Comparison of ENCODE assay signal across 19 cellular contexts in genomic region chr1:160358073-160358472, GRCh38. TPM values are rescaled to one million over a fixed set of nuclear protein-coding genes. Genes with fewer than 3 reads are reported as not detected.
DNase-seq lines count a peak whose midpoint lies in the region; ATAC-seq, FAIRE-seq and TF ChIP-seq lines count a peak whose summit lies in the region.
"Had no signal": no experiment of that assay in that cellular context is flagged by ENCODE, and none has a peak within 500 bp of the region (broad histone marks: within the 10 kb centered on the region; RNA-seq: fewer than 3 reads in every experiment).

No MANE protein-coding gene starts in this region.

- no TSS peak for BruUV-seq in IMR-90 (replicated peaks; lab: Mats Ljungman, UMichigan)

- H2AK5ac ChIP-seq in IMR-90 (ENCODE audit: low read depth, low read length): no peak overlapping the region

- DNase-seq in activated naive CD8-positive, alpha-beta T cell treated with anti-CD3 and anti-CD28 coated beads for 36 hours: no peak
- DNase-seq in activated naive CD8-positive, alpha-beta T cell treated with anti-CD3 and anti-CD28 coated beads, Interleukin-2, amount 50 U/mL, for 24 hours: no peak
- DNase-seq in IMR-90 (no peak), RCC 7860 (ENCODE audit: low spot score) (no peak), NCI-H446 (lab: John Stamatoyannopoulos, UW) (no peak), epidermal melanocyte (ENCODE audit: insufficient read length, low spot score) (no peak)
- DNase-seq in stimulated activated CD8-positive, alpha-beta memory T cell treated with anti-CD3 and anti-CD28 coated beads, Interleukin-4, amount 100 ng/mL, for 48 hours: peak; percentile 12
- DNase-seq: ACHN, AML-193, COR-L47, NCI-H1417 treated with DMSO at 0.1 percent for 48 hours, NCI-H1930, NCI-H69, SJCRH30 had no signal

- H4K20me1 ChIP-seq in IMR-90 (ENCODE audit: insufficient read depth, low read length): no peaks in the 10 kb centered on the region; the same call in 1 of the 2 replicates

- H2BK5ac ChIP-seq in IMR-90 (ENCODE audit: low read depth, low read length, poor library complexity, severe bottlenecking): no peak overlapping the region

- no peak for TF ChIP-seq RAD21 in IMR-90 (IDR thresholded peaks at IDR 0.05; ENCODE audit: low read length)

- no peak overlapping the region for H4K5ac ChIP-seq in IMR-90 (ENCODE audit: low read depth, low read length)

- no peaks in the 10 kb centered on the region for H3K79me1 ChIP-seq in IMR-90 (ENCODE audit: low read depth in 1 of 2, low read length in 2 of 2)

- H3K9me3 ChIP-seq in IMR-90 (ENCODE audit: control insufficient read depth, insufficient read depth, low read length): no peaks in the 10 kb centered on the region
- H3K9me3 ChIP-seq: HAP-1, SJCRH30 had no signal

- H2BK120ac ChIP-seq in IMR-90 (ENCODE audit: low read depth, low read length): no peak overlapping the region

- H3K9me3 Mint-ChIP-seq in activated naive CD8-positive, alpha-beta T cell treated with anti-CD3 and anti-CD28 coated beads for 36 hours: no peaks in the 10 kb centered on the region
- no peaks in the 10 kb centered on the region for H3K9me3 Mint-ChIP-seq in activated naive CD8-positive, alpha-beta T cell treated with anti-CD3 and anti-CD28 coated beads, Interleukin-2, amount 50 U/mL, for 24 hours
- no peaks in the 10 kb centered on the region for H3K9me3 Mint-ChIP-seq in dendritic cell treated with granulocyte-macrophage colony-stimulating factor and Interleukin-4, amounts not matched to agents 40 ng/mL and 50 ng/mL, for 4 days

- POLR2A ChIA-PET in IMR-90 (lab: Charles Lee; ENCODE audit: unreplicated experiment): no interaction called here

- no peak for TF ChIP-seq CTCF in IMR-90 (conservative IDR thresholded peaks at IDR 0.05; ENCODE audit: low read depth, low read length)

- no peak for FAIRE-seq in RCC 7860 (lab: Jason Lieb, UNC)
- FAIRE-seq: GM19239 had no signal

- intact Hi-C loops in IMR-90 (cut with micrococcal nuclease): no loop called here
- intact Hi-C loops in dendritic cell treated with granulocyte-macrophage colony-stimulating factor and Interleukin-4, amounts not matched to agents 40 ng/mL and 50 ng/mL, for 4 days (cut with micrococcal nuclease): no loop called here

- peaks cover 18% of the 10 kb centered on the region for H3K36me3 Mint-ChIP-seq in activated naive CD8-positive, alpha-beta T cell treated with anti-CD3 and anti-CD28 coated beads for 36 hours
- peaks cover 47% of the 10 kb centered on the region for H3K36me3 Mint-ChIP-seq in activated naive CD8-positive, alpha-beta T cell treated with anti-CD3 and anti-CD28 coated beads, Interleukin-2, amount 50 U/mL, for 24 hours (ENCODE audit: low read depth)
- H3K36me3 Mint-ChIP-seq in dendritic cell treated with granulocyte-macrophage colony-stimulating factor and Interleukin-4, amounts not matched to agents 40 ng/mL and 50 ng/mL, for 4 days (ENCODE audit: low read depth): peaks cover 84% of the 10 kb centered on the region

- H3K27ac Mint-ChIP-seq in activated naive CD8-positive, alpha-beta T cell treated with anti-CD3 and anti-CD28 coated beads for 36 hours: peak overlapping the region; percentile 1
- H3K27ac Mint-ChIP-seq in activated naive CD8-positive, alpha-beta T cell treated with anti-CD3 and anti-CD28 coated beads, Interleukin-2, amount 50 U/mL, for 24 hours: no peak overlapping the region
- peak overlapping the region; percentile 0 for H3K27ac Mint-ChIP-seq in dendritic cell treated with granulocyte-macrophage colony-stimulating factor and Interleukin-4, amounts not matched to agents 40 ng/mL and 50 ng/mL, for 4 days

- H3K4me3 Mint-ChIP-seq in activated naive CD8-positive, alpha-beta T cell treated with anti-CD3 and anti-CD28 coated beads for 36 hours: no peak overlapping the region
- H3K4me3 Mint-ChIP-seq in activated naive CD8-positive, alpha-beta T cell treated with anti-CD3 and anti-CD28 coated beads, Interleukin-2, amount 50 U/mL, for 24 hours: no peak overlapping the region
- H3K4me3 Mint-ChIP-seq in dendritic cell treated with granulocyte-macrophage colony-stimulating factor and Interleukin-4, amounts not matched to agents 40 ng/mL and 50 ng/mL, for 4 days: no peak overlapping the region
- H3K4me3 Mint-ChIP-seq: CD14-positive monocyte had no signal

- no peaks in the 10 kb centered on the region; the same call in 1 of the 2 replicates for H3K9me1 ChIP-seq in IMR-90 (ENCODE audit: insufficient read depth, low read length)

- H3K36me3 ChIP-seq in IMR-90 (ENCODE audit: control insufficient read depth, insufficient read depth, low read length): peaks cover 51% of the 10 kb centered on the region

- no peak overlapping the region for H2AFZ ChIP-seq in IMR-90 (replicated peaks; ENCODE audit: low read length, poor library complexity)

- H3K56ac ChIP-seq in IMR-90 (ENCODE audit: extremely low read depth, insufficient read depth, low read length): no peak overlapping the region

- H3K23ac ChIP-seq in IMR-90 (ENCODE audit: low read depth, low read length): no peak overlapping the region

- H3K4ac ChIP-seq in IMR-90 (ENCODE audit: low read depth, low read length): no peak overlapping the region

- no peak overlapping the region for H4K91ac ChIP-seq in IMR-90 (ENCODE audit: insufficient read depth, low read depth, low read length)

- peaks cover 2% of the 10 kb centered on the region; the same call in 1 of the 2 replicates for H3K4me1 ChIP-seq in IMR-90 (ENCODE audit: control insufficient read depth, insufficient read depth, low read length)

- 42% methylated on average over 2 of the region's 4 CpGs; no CpG with 5 or more reads in 1 of the 2 experiments for WGBS in IMR-90 (ENCODE audit: extremely low coverage in 2 of 2, insufficient read length in 1 of 2), 2 experiments

- dilution Hi-C loops in IMR-90 (cut with HindIII; ENCODE audit: low sequenced_read_pairs, unreplicated experiment): no loop called here

- H2BK20ac ChIP-seq in IMR-90 (ENCODE audit: low read depth, low read length): no peak overlapping the region

- no peak overlapping the region for H3K27ac ChIP-seq in IMR-90 (ENCODE audit: insufficient read depth, low read length)
- H3K27ac ChIP-seq: SJCRH30 had no signal

- no peaks in the 10 kb centered on the region for H3K27me3 ChIP-seq in IMR-90 (ENCODE audit: control insufficient read depth, insufficient read depth, low read length)
- H3K27me3 ChIP-seq: SJCRH30 had no signal

- H3K4me2 ChIP-seq in IMR-90 (ENCODE audit: low read depth, low read length): no peak overlapping the region

- no peak overlapping the region for H2BK15ac ChIP-seq in IMR-90 (ENCODE audit: low read depth, low read length)

- no peak overlapping the region for H4K8ac ChIP-seq in IMR-90 (ENCODE audit: low read depth in 2 of 2, low read length in 2 of 2)

- in situ Hi-C loops in IMR-90 (cut with MboI; ENCODE audit: low sequenced_read_pairs): loop anchor here (10.0 kb wide), 1 partner anchor 263 kb away; the partner anchor contains the start of gene IGSF8

- H3K9ac ChIP-seq in IMR-90 (ENCODE audit: low read depth, low read length): no peak overlapping the region

- H3K27me3 Mint-ChIP-seq in activated naive CD8-positive, alpha-beta T cell treated with anti-CD3 and anti-CD28 coated beads for 36 hours: no peaks in the 10 kb centered on the region
- no peaks in the 10 kb centered on the region for H3K27me3 Mint-ChIP-seq in activated naive CD8-positive, alpha-beta T cell treated with anti-CD3 and anti-CD28 coated beads, Interleukin-2, amount 50 U/mL, for 24 hours
- H3K27me3 Mint-ChIP-seq in dendritic cell treated with granulocyte-macrophage colony-stimulating factor and Interleukin-4, amounts not matched to agents 40 ng/mL and 50 ng/mL, for 4 days: no peaks in the 10 kb centered on the region

- H3K14ac ChIP-seq in IMR-90 (replicated peaks; ENCODE audit: low read depth, low read length): no peak overlapping the region

- H2AK9ac ChIP-seq in IMR-90 (replicated peaks; ENCODE audit: low read depth, low read length, poor library complexity): no peak overlapping the region

- ATAC-seq in activated naive CD8-positive, alpha-beta T cell treated with anti-CD3 and anti-CD28 coated beads, Interleukin-2, amount 50 U/mL, for 24 hours: no peak
- ATAC-seq in IMR-90 (ENCODE audit: low read depth): no peak

- no peaks in the 10 kb centered on the region for H3K4me1 Mint-ChIP-seq in activated naive CD8-positive, alpha-beta T cell treated with anti-CD3 and anti-CD28 coated beads for 36 hours
- no peaks in the 10 kb centered on the region for H3K4me1 Mint-ChIP-seq in activated naive CD8-positive, alpha-beta T cell treated with anti-CD3 and anti-CD28 coated beads, Interleukin-2, amount 50 U/mL, for 24 hours
- H3K4me1 Mint-ChIP-seq in dendritic cell treated with granulocyte-macrophage colony-stimulating factor and Interleukin-4, amounts not matched to agents 40 ng/mL and 50 ng/mL, for 4 days (ENCODE audit: low read depth): peaks cover 51% of the 10 kb centered on the region

- TF ChIP-seq POLR2A in IMR-90 (IDR thresholded peaks at IDR 0.05; ENCODE audit: low read depth, low read length): no peak

- H3K18ac ChIP-seq in IMR-90 (ENCODE audit: low read depth, low read length): no peak overlapping the region

- CTCF ChIA-PET in IMR-90 (lab: Yijun Ruan, JAX): interaction anchor here (1.3 kb wide), 1 partner anchor 19 kb away, joined by 5 read pairs; no protein-coding TSS in a partner anchor

- no peak overlapping the region for H3K4me3 ChIP-seq in IMR-90 (ENCODE audit: insufficient read depth, low read depth, low read length)
- H3K4me3 ChIP-seq: HAP-1, SJCRH30 had no signal

RNA-seq across cellular contexts. Expression of gene NHLH1, which starts 8.8 kb away (rescaled TPM):
- under 1 TPM; 0.34 to 0.52 TPM for total RNA-seq in activated naive CD8-positive, alpha-beta T cell treated with anti-CD3 and anti-CD28 coated beads for 36 hours
- not detected in 2 replicates for total RNA-seq in IMR-90 (2012; rRNA removed)
- 0.14 and 0.26 TPM in 2 replicates for polyA plus RNA-seq in IMR-90 (2012; rRNA removed)
- polyA plus RNA-seq in IMR-90 (2012; cell fraction: cytosol; rRNA removed): 0.02 and 0.04 TPM in 2 replicates
- 0.73 and 0.82 TPM in 2 replicates for polyA plus RNA-seq in IMR-90 (2012; cell fraction: nucleus; rRNA removed; ENCODE audit: low replicate concordance)
- total RNA-seq: RPMI7951 had no signal
- polyA plus RNA-seq: CD14-positive monocyte had no signal

RNA-seq across cellular contexts. Expression of gene NCSTN, which starts 14.9 kb away (rescaled TPM):
- total RNA-seq in activated naive CD8-positive, alpha-beta T cell treated with anti-CD3 and anti-CD28 coated beads for 36 hours: 10 to 100 TPM; 49.5 to 53.5 TPM
- total RNA-seq in IMR-90 (2012; rRNA removed): 46.7 and 60.2 TPM in 2 replicates
- 182 and 194 TPM in 2 replicates for polyA plus RNA-seq in IMR-90 (2012; rRNA removed)
- 91.0 and 111 TPM in 2 replicates for polyA plus RNA-seq in IMR-90 (2012; cell fraction: cytosol; rRNA removed)
- polyA plus RNA-seq in IMR-90 (2012; cell fraction: nucleus; rRNA removed; ENCODE audit: low replicate concordance): 133 and 187 TPM in 2 replicates

RNA-seq across cellular contexts. Expression of gene COPA, which starts 15.0 kb away (rescaled TPM):
- total RNA-seq in activated naive CD8-positive, alpha-beta T cell treated with anti-CD3 and anti-CD28 coated beads for 36 hours: 100 to 1,000 TPM; 110 to 119 TPM
- total RNA-seq in IMR-90 (2012; rRNA removed): 377 and 436 TPM in 2 replicates
- polyA plus RNA-seq in IMR-90 (2012; rRNA removed): 201 and 204 TPM in 2 replicates
- polyA plus RNA-seq in IMR-90 (2012; cell fraction: cytosol; rRNA removed): 82.2 and 103 TPM in 2 replicates
- polyA plus RNA-seq in IMR-90 (2012; cell fraction: nucleus; rRNA removed; ENCODE audit: low replicate concordance): 78.3 and 211 TPM in 2 replicates

RNA-seq across cellular contexts. Expression of gene VANGL2, which starts 42.3 kb away (rescaled TPM):
- under 1 TPM; 0.24 to 0.31 TPM for total RNA-seq in activated naive CD8-positive, alpha-beta T cell treated with anti-CD3 and anti-CD28 coated beads for 36 hours
- 0.28 and 0.36 TPM in 2 replicates for total RNA-seq in IMR-90 (2012; rRNA removed)
- polyA plus RNA-seq in IMR-90 (2012; rRNA removed): 3.2 and 3.6 TPM in 2 replicates
- 1.3 and 2.4 TPM in 2 replicates for polyA plus RNA-seq in IMR-90 (2012; cell fraction: cytosol; rRNA removed)
- 6.1 and 8.1 TPM in 2 replicates for polyA plus RNA-seq in IMR-90 (2012; cell fraction: nucleus; rRNA removed; ENCODE audit: low replicate concordance)
- polyA plus RNA-seq: CD14-positive monocyte had no signal
